34 cellular contexts compared by ENCODE assay signal in genomic region chr5:30113542-30113941, GRCh38.
"Had no signal": no experiment of that assay in that cellular context is flagged by ENCODE, and none has a peak within 500 bp of the region (broad histone marks: within the 10 kb centered on the region; RNA-seq: fewer than 3 reads in every experiment).

No MANE protein-coding gene starts in this region.

- DNase-seq: activated B cell treated with CpG ODN at 0.5 μM for 24 hours; activated CD4-positive, alpha-beta memory T cell treated with anti-CD3 and anti-CD28 coated beads for 36 hours; activated CD4-positive, alpha-beta T cell treated with anti-CD3 and anti-CD28 coated beads for 4 hours; activated CD4-positive, alpha-beta T cell treated with anti-CD3 and anti-CD28 coated beads, Interleukin-2, amount 50 U/mL, for 1 hour; activated CD4-positive, CD25-positive, alpha-beta regulatory T cell treated with anti-CD3 and anti-CD28 coated beads, Interleukin-2, amount 50 U/mL, for 72 hours; activated CD8-positive, alpha-beta memory T cell treated with anti-CD3 and anti-CD28 coated beads, Interleukin-2, amount 50 U/mL, for 4 hours; activated effector memory CD4-positive, alpha-beta T cell treated with Interleukin-2 at 50 U/mL for 16 hours; activated naive CD4-positive, alpha-beta T cell treated with anti-CD3 and anti-CD28 coated beads, Interleukin-2, amount 10 ng/mL, durations not matched to agents 7 days and 5 days; activated naive CD8-positive, alpha-beta T cell treated with anti-CD3 and anti-CD28 coated beads, Interleukin-2, amount 50 U/mL, for 24 hours; activated T-cell treated with anti-CD3 and anti-CD28 coated beads for 4 hours; activated T-cell treated with anti-CD3 and anti-CD28 coated beads, Interleukin-2, amount 50 U/mL, for 4 hours; anterior cingulate cortex; caudate nucleus; cerebellar nuclear complex; Karpas-422; MG63; MV-4-11; NCI-H1092; NCI-H1436 treated with DMSO at 0.1 percent for 48 hours; NCI-H1694 treated with DMSO at 0.1 percent for 48 hours; NCI-H2029; NCI-H345; NCI-H524 treated with DMSO at 0.1 percent for 48 hours; PC-9; Right ventricle myocardium superior; SW 1271; T-helper 1 cell; T-helper 2 cell; T-helper 9 cell had no signal

- H3K4me2 ChIP-seq: PC-9 had no signal

- H3K27ac Mint-ChIP-seq: activated B cell treated with CpG ODN at 0.5 μM for 24 hours; activated CD4-positive, alpha-beta memory T cell treated with anti-CD3 and anti-CD28 coated beads for 36 hours; activated naive CD4-positive, alpha-beta T cell treated with anti-CD3 and anti-CD28 coated beads, Interleukin-2, amount 10 ng/mL, durations not matched to agents 7 days and 5 days; activated naive CD8-positive, alpha-beta T cell; activated naive CD8-positive, alpha-beta T cell treated with anti-CD3 and anti-CD28 coated beads, Interleukin-2, amount 50 U/mL, for 24 hours; activated T-helper 1 cell treated with anti-CD3 and anti-CD28 coated beads, Interleukin-12 subunit alpha, Interleukin-12 subunit beta, Interleukin-2, Interleukin-4 antibody, amounts not matched to agents 30 ng/mL and 10 ng/mL and 1 ng/mL, durations not matched to agents 14 hours and 24 hours and 36 hours; brain had no signal

- H3K27ac ChIP-seq: PC-9, RWPE1, VCaP had no signal

- H3K36me3 Mint-ChIP-seq: activated CD4-positive, alpha-beta memory T cell treated with anti-CD3 and anti-CD28 coated beads for 36 hours; activated naive CD4-positive, alpha-beta T cell treated with anti-CD3 and anti-CD28 coated beads, Interleukin-2, amount 10 ng/mL, durations not matched to agents 7 days and 5 days; activated naive CD8-positive, alpha-beta T cell; brain had no signal

- H3K4me3 Mint-ChIP-seq: activated B cell treated with CpG ODN at 0.5 μM for 24 hours; activated CD4-positive, alpha-beta memory T cell treated with anti-CD3 and anti-CD28 coated beads for 36 hours; activated naive CD4-positive, alpha-beta T cell treated with anti-CD3 and anti-CD28 coated beads, Interleukin-2, amount 10 ng/mL, durations not matched to agents 7 days and 5 days; activated naive CD8-positive, alpha-beta T cell; activated naive CD8-positive, alpha-beta T cell treated with anti-CD3 and anti-CD28 coated beads, Interleukin-2, amount 50 U/mL, for 24 hours; activated T-cell treated with anti-CD3 and anti-CD28 coated beads, Interleukin-2, amount 50 U/mL, for 4 hours; activated T-helper 1 cell treated with anti-CD3 and anti-CD28 coated beads, Interleukin-12 subunit alpha, Interleukin-12 subunit beta, Interleukin-2, Interleukin-4 antibody, amounts not matched to agents 30 ng/mL and 10 ng/mL and 1 ng/mL, durations not matched to agents 14 hours and 24 hours and 36 hours; brain had no signal

- H3K4me3 ChIP-seq: MG63, PC-9 had no signal

- H3K4me1 Mint-ChIP-seq: activated B cell treated with CpG ODN at 0.5 μM for 24 hours; activated naive CD4-positive, alpha-beta T cell treated with anti-CD3 and anti-CD28 coated beads, Interleukin-2, amount 10 ng/mL, durations not matched to agents 7 days and 5 days; activated naive CD8-positive, alpha-beta T cell treated with anti-CD3 and anti-CD28 coated beads, Interleukin-2, amount 50 U/mL, for 24 hours; brain had no signal

- H3K27me3 ChIP-seq: MG63 had no signal

- H2AFZ ChIP-seq: PC-9 had no signal

- H3K9me3 Mint-ChIP-seq: brain had no signal

- ATAC-seq: activated naive CD8-positive, alpha-beta T cell treated with anti-CD3 and anti-CD28 coated beads, Interleukin-2, amount 50 U/mL, for 24 hours; activated T-cell treated with anti-CD3 and anti-CD28 coated beads, Interleukin-2, amount 50 U/mL, for 4 hours had no signal

- H3K27me3 Mint-ChIP-seq: activated B cell treated with CpG ODN at 0.5 μM for 24 hours; activated CD4-positive, alpha-beta memory T cell treated with anti-CD3 and anti-CD28 coated beads for 36 hours; activated naive CD4-positive, alpha-beta T cell treated with anti-CD3 and anti-CD28 coated beads, Interleukin-2, amount 10 ng/mL, durations not matched to agents 7 days and 5 days; activated naive CD8-positive, alpha-beta T cell; activated naive CD8-positive, alpha-beta T cell treated with anti-CD3 and anti-CD28 coated beads, Interleukin-2, amount 50 U/mL, for 24 hours; brain had no signal
